1 cellular context compared by ENCODE assay signal in genomic region chr19:32459199-32459865, GRCh38.
TF ChIP-seq lines count a peak whose summit lies in the region.

No MANE protein-coding gene starts in this region.

TF ChIP-seq in HepG2, 621 proteins besides CTCF, POLR2A, EP300 and RAD21:
- TF ChIP-seq ZNF317 (CRISPR knock-in tag; IDR thresholded peaks at IDR 0.05): peak; percentile 43; the same call in 1 of the 2 replicates
- 0 out of 2 replicates have a peak, but pooled peaks have one; percentile 21 for TF ChIP-seq FOXA3 (CRISPR knock-in tag; IDR thresholded peaks at IDR 0.05)
- TF ChIP-seq ELF1 (CRISPR knock-in tag; IDR thresholded peaks at IDR 0.05): peak; percentile 36; the same call in 1 of the 2 replicates
- peak; percentile 51; the same call in 1 of the 2 replicates for TF ChIP-seq ELF3 (CRISPR knock-in tag; IDR thresholded peaks at IDR 0.05)
- TF ChIP-seq HHEX (CRISPR knock-in tag; IDR thresholded peaks at IDR 0.05): no peak
- TF ChIP-seq HNF4A (CRISPR knock-in tag; IDR thresholded peaks at IDR 0.05): 0 out of 2 replicates have a peak, but pooled peaks have one; percentile 7
